ENCODE assay signal across 8 cellular contexts in the genomic region with DNA sequence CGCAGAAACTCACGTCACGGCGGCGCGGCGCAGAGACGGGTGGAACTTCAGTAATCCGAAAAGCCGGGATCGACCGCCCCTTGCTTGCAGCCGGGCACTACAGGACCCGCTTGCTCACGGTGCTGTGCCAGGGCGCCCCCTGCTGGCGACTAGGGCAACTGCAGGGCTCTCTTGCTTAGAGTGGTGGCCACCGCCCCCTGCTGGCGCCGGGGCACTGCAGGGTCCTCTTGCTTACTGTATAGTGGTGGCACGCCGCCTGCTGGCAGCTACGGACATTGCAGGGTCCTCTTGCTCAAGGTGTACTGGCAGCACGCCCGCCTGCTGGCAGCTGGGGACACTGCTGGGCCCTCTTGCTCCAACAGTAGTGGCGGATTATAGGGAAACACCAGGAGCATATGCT. TPM values are rescaled to one million over a fixed set of nuclear protein-coding genes. Genes with fewer than 3 reads are reported as not detected.
A peak's percentile ranks its signal among the peaks of the same experiment; 100 is the strongest.
DNase-seq lines count a peak whose midpoint lies in the region; ATAC-seq and TF ChIP-seq lines count a peak whose summit lies in the region.
"Not testable (repeated sequence)": the region's sequence is repeated elsewhere in the genome, so short reads cannot be mapped to it uniquely, and the experiment has no call there.

No MANE protein-coding gene starts in this region.

- H3K4me3 ChIP-seq in GM06990 (replicated peaks; ENCODE audit: low read depth, low read length); Peyer's patch; fibroblast of the aortic adventitia (ENCODE audit: low read depth, low read length); naive thymus-derived CD4-positive, alpha-beta T cell (ENCODE audit: low read length); tibial artery: not testable (repeated sequence)

- not testable (repeated sequence) for ATAC-seq in activated naive CD8-positive, alpha-beta T cell treated with anti-CD3 and anti-CD28 coated beads, Interleukin-2, amount 10 ng/mL, durations not matched to agents 7 days and 5 days (ENCODE audit: low read depth); naive thymus-derived CD4-positive, alpha-beta T cell

- intact Hi-C loops in naive thymus-derived CD4-positive, alpha-beta T cell (cut with micrococcal nuclease); tibial artery (cut with DNase I; ENCODE audit: low total_unique reads): not testable (repeated sequence)

- H3K4me1 Mint-ChIP-seq in activated naive CD8-positive, alpha-beta T cell treated with anti-CD3 and anti-CD28 coated beads, Interleukin-2, amount 10 ng/mL, durations not matched to agents 7 days and 5 days; naive thymus-derived CD4-positive, alpha-beta T cell: not testable (repeated sequence)

- not testable (repeated sequence) for H3K9me3 ChIP-seq in Peyer's patch; naive thymus-derived CD4-positive, alpha-beta T cell (ENCODE audit: control insufficient read depth in 2 of 3, low read length in 3 of 3); tibial artery

- H3K27ac Mint-ChIP-seq in activated naive CD8-positive, alpha-beta T cell treated with anti-CD3 and anti-CD28 coated beads, Interleukin-2, amount 10 ng/mL, durations not matched to agents 7 days and 5 days = not testable (repeated sequence)
- peak overlapping the region in 1 of 9 donors; percentile 12 for H3K27ac Mint-ChIP-seq in naive thymus-derived CD4-positive, alpha-beta T cell

- DNase-seq in GM06990 (ENCODE audit: extremely low read depth, insufficient read length); fibroblast of the aortic adventitia (ENCODE audit: low read depth): not testable (repeated sequence)
- peak in 2 of 3 donors; percentile 19 to 84 for DNase-seq in Peyer's patch
- DNase-seq in activated CD8-positive, alpha-beta memory T cell treated with anti-CD3 and anti-CD28 coated beads for 1 hour (ENCODE audit: extremely low read depth in 1 of 2, low read depth in 1 of 2) = peak; percentile 27 to 35
- peak; percentile 84 for DNase-seq in activated naive CD8-positive, alpha-beta T cell treated with anti-CD3 and anti-CD28 coated beads, Interleukin-2, amount 10 ng/mL, durations not matched to agents 7 days and 5 days
- peak; percentile 50 to 74 (median 61) for DNase-seq in naive thymus-derived CD4-positive, alpha-beta T cell
- peak; percentile 29 for DNase-seq in stimulated activated CD4-positive, alpha-beta T cell treated with anti-CD3 and anti-CD28 coated beads, Interleukin-2, amount 100 ng/mL, for 4 hours (ENCODE audit: low read depth)
- peak; percentile 20 to 74 for DNase-seq in tibial artery

- H3K36me3 Mint-ChIP-seq in activated naive CD8-positive, alpha-beta T cell treated with anti-CD3 and anti-CD28 coated beads, Interleukin-2, amount 10 ng/mL, durations not matched to agents 7 days and 5 days; naive thymus-derived CD4-positive, alpha-beta T cell: not testable (repeated sequence)

- not testable (repeated sequence) for H3K27ac ChIP-seq in Peyer's patch; naive thymus-derived CD4-positive, alpha-beta T cell (ENCODE audit: low read depth, low read length); tibial artery

- CTCF ChIA-PET in naive thymus-derived CD4-positive, alpha-beta T cell (lab: Charles Lee) = not testable (repeated sequence)

- TF ChIP-seq CTCF in GM06990 (IDR thresholded peaks at IDR 0.05; ENCODE audit: insufficient read depth, low read length, poor library complexity, severe bottlenecking) (peak; percentile 51), Peyer's patch (IDR thresholded peaks at IDR 0.05) (peak in 4 of 6 experiments; percentile 25 to 57 (median 42)), fibroblast of the aortic adventitia (IDR thresholded peaks at IDR 0.05; ENCODE audit: insufficient read depth, low read length) (peak; percentile 33), tibial artery (IDR thresholded peaks at IDR 0.05) (peak in 1 of 2 experiments; percentile 13)

- not testable (repeated sequence) for H3K9me3 Mint-ChIP-seq in activated naive CD8-positive, alpha-beta T cell treated with anti-CD3 and anti-CD28 coated beads, Interleukin-2, amount 10 ng/mL, durations not matched to agents 7 days and 5 days; naive thymus-derived CD4-positive, alpha-beta T cell

- H3K27me3 Mint-ChIP-seq in activated naive CD8-positive, alpha-beta T cell treated with anti-CD3 and anti-CD28 coated beads, Interleukin-2, amount 10 ng/mL, durations not matched to agents 7 days and 5 days; naive thymus-derived CD4-positive, alpha-beta T cell: not testable (repeated sequence)

- H3K27me3 ChIP-seq in GM06990 (replicated peaks; ENCODE audit: control insufficient read depth, insufficient read depth, low read length); Peyer's patch; naive thymus-derived CD4-positive, alpha-beta T cell (ENCODE audit: control insufficient read depth in 2 of 2, insufficient read depth in 2 of 2, low read length in 2 of 2); tibial artery: not testable (repeated sequence)

- POLR2A ChIA-PET in activated naive CD8-positive, alpha-beta T cell treated with anti-CD3 and anti-CD28 coated beads, Interleukin-2, amount 10 ng/mL, durations not matched to agents 7 days and 5 days (lab: Charles Lee); naive thymus-derived CD4-positive, alpha-beta T cell (lab: Charles Lee): not testable (repeated sequence)

- H3K4me1 ChIP-seq in Peyer's patch; naive thymus-derived CD4-positive, alpha-beta T cell (ENCODE audit: control insufficient read depth in 2 of 2, insufficient read depth in 2 of 2, low read length in 2 of 2); tibial artery: not testable (repeated sequence)

- TF ChIP-seq POLR2A in Peyer's patch (IDR thresholded peaks at IDR 0.05) = not testable (repeated sequence)

- H3K36me3 ChIP-seq in GM06990 (ENCODE audit: control insufficient read depth, insufficient read depth, low read length); Peyer's patch; naive thymus-derived CD4-positive, alpha-beta T cell (ENCODE audit: control insufficient read depth in 2 of 3, insufficient read depth in 3 of 3, low read length in 3 of 3); tibial artery: not testable (repeated sequence)

- not testable (repeated sequence) for H3K4me3 Mint-ChIP-seq in activated naive CD8-positive, alpha-beta T cell treated with anti-CD3 and anti-CD28 coated beads, Interleukin-2, amount 10 ng/mL, durations not matched to agents 7 days and 5 days; naive thymus-derived CD4-positive, alpha-beta T cell

RNA-seq across cellular contexts. Expression of gene WASHC1, which starts 18.1 kb away (rescaled TPM):
- total RNA-seq in Peyer's patch (10 to 100 TPM in 3 of 4 donors, 1 to 10 TPM in 1; 9.2 to 23.9 (median 17.2) TPM), fibroblast of the aortic adventitia (ENCODE audit: low replicate concordance) (2.2 and 5.2 TPM in 2 replicates)
- total RNA-seq in activated naive CD8-positive, alpha-beta T cell treated with anti-CD3 and anti-CD28 coated beads, Interleukin-2, amount 10 ng/mL, durations not matched to agents 7 days and 5 days = 10 to 100 TPM; 26.6 to 27.4 TPM
- 10 to 100 TPM; 17.1 to 41.9 (median 24.9) TPM for total RNA-seq in naive thymus-derived CD4-positive, alpha-beta T cell
- 1 to 10 TPM; 1.4 to 1.5 TPM for polyA plus RNA-seq in naive thymus-derived CD4-positive, alpha-beta T cell
